In genomic region chr15:36254446-36254845, GRCh38 we compare ENCODE assay signal across 23 cellular contexts.
DNase-seq lines count a peak whose midpoint lies in the region; ATAC-seq, FAIRE-seq and TF ChIP-seq lines count a peak whose summit lies in the region.
"Had no signal": no experiment of that assay in that cellular context is flagged by ENCODE, and none has a peak within 500 bp of the region (broad histone marks: within the 10 kb centered on the region; RNA-seq: fewer than 3 reads in every experiment).

No MANE protein-coding gene starts in this region.

- H3K4me1 Mint-ChIP-seq in nephron progenitor cell, result peaks cover 16% of the 10 kb centered on the region

- no peaks in the 10 kb centered on the region for H3K4me1 ChIP-seq in endothelial cell of umbilical vein (ENCODE audit: control insufficient read depth, extremely low read depth, insufficient read depth, low read length)
- no peaks in the 10 kb centered on the region for H3K4me1 ChIP-seq in foreskin keratinocyte
- H3K4me1 ChIP-seq: A549, BLaER1 had no signal

- no peaks in the 10 kb centered on the region for H3K9me3 Mint-ChIP-seq in nephron progenitor cell

- H3K4me3 Mint-ChIP-seq in nephron progenitor cell, result no peak overlapping the region
- H3K4me3 Mint-ChIP-seq: CD4-positive, alpha-beta T cell had no signal

- BruUV-seq in endothelial cell of umbilical vein (replicated peaks; lab: Mats Ljungman, UMichigan), result no TSS peak

- TF ChIP-seq CTCF in endothelial cell of umbilical vein (IDR thresholded peaks at IDR 0.05; ENCODE audit: extremely low read depth in 1 of 2, insufficient read depth in 1 of 2, low read depth in 1 of 2, low read length in 2 of 2), result no peak
- no peak for TF ChIP-seq CTCF in nephron progenitor cell (IDR thresholded peaks at IDR 0.05)
- TF ChIP-seq CTCF in foreskin keratinocyte (conservative IDR thresholded peaks at IDR 0.05), result no peak

- POLR2A ChIA-PET in endothelial cell of umbilical vein (lab: Charles Lee), result no interaction called here

- H3K27me3 ChIP-seq in endothelial cell of umbilical vein (ENCODE audit: control insufficient read depth in 2 of 2, insufficient read depth in 2 of 2, low read length in 2 of 2), result peaks cover 0 to 3% of the 10 kb centered on the region in 2 experiments
- H3K27me3 ChIP-seq in foreskin keratinocyte, result no peaks in the 10 kb centered on the region
- H3K27me3 ChIP-seq: BLaER1 had no signal

- no peak overlapping the region for H3K9ac ChIP-seq in endothelial cell of umbilical vein (replicated peaks; ENCODE audit: extremely low read depth, insufficient read depth, low read length)
- H3K9ac ChIP-seq: BLaER1, SK-N-SH had no signal

- peaks cover 6% of the 10 kb centered on the region for H3K27me3 Mint-ChIP-seq in nephron progenitor cell (ENCODE audit: low read depth, poor library complexity)
- H3K27me3 Mint-ChIP-seq: CD4-positive, alpha-beta T cell had no signal

- ATAC-seq in foreskin keratinocyte, result no peak
- ATAC-seq: A549 had no signal

- dilution Hi-C loops in endothelial cell of umbilical vein (cut with MboI; ENCODE audit: extremely low pct_ligation_motif_present, low sequenced_read_pairs), result no loop called here

- no peak overlapping the region for H2AFZ ChIP-seq in endothelial cell of umbilical vein (ENCODE audit: low read depth, low read length)

- CTCF ChIA-PET in endothelial cell of umbilical vein (lab: Charles Lee), result interaction anchor here (1.5 kb wide), 1 partner anchor 12 kb away, joined by 3 read pairs; no protein-coding TSS in a partner anchor

- no peaks in the 10 kb centered on the region for H3K36me3 Mint-ChIP-seq in nephron progenitor cell (ENCODE audit: low read depth)

- no peak overlapping the region for H3K27ac ChIP-seq in endothelial cell of umbilical vein (ENCODE audit: insufficient read depth, low read depth, low read length)
- H3K27ac ChIP-seq in foreskin keratinocyte, result no peak overlapping the region
- no peak overlapping the region for H3K27ac ChIP-seq in caudate nucleus (ENCODE audit: low read depth, low read length)
- H3K27ac ChIP-seq: A549, BLaER1, RWPE1 had no signal

- no peak overlapping the region for H3K4me3 ChIP-seq in endothelial cell of umbilical vein (replicated peaks in 1 of 3; ENCODE audit: insufficient read depth in 1 of 3, low read depth in 1 of 3, low read length in 3 of 3)
- H3K4me3 ChIP-seq: A549, BLaER1 had no signal

- no peaks in the 10 kb centered on the region for H3K36me3 ChIP-seq in endothelial cell of umbilical vein (ENCODE audit: control insufficient read depth in 2 of 2, extremely low read depth in 1 of 2, insufficient read depth in 2 of 2, low read length in 2 of 2)
- H3K36me3 ChIP-seq: BLaER1 had no signal

- no peaks in the 10 kb centered on the region for H3K9me3 ChIP-seq in endothelial cell of umbilical vein (replicated peaks; ENCODE audit: control insufficient read depth, insufficient read depth, low read length)
- H3K9me3 ChIP-seq: A549, BLaER1 had no signal

- intact Hi-C loops in endothelial cell of umbilical vein (cut with micrococcal nuclease), result no loop called here

- H3K79me2 ChIP-seq in endothelial cell of umbilical vein (ENCODE audit: control insufficient read depth, insufficient read depth, low read length), result no peaks in the 10 kb centered on the region

- DNase-seq in AG08395 (ENCODE audit: low spot score), result peak; percentile 2
- peak; percentile 33 for DNase-seq in GM04504 (ENCODE audit: low read depth)
- peak; percentile 50 for DNase-seq in endothelial cell of umbilical vein (ENCODE audit: low read depth, low spot score)
- no peak for DNase-seq in nephron progenitor cell
- DNase-seq in foreskin keratinocyte, result no peak
- DNase-seq in caudate nucleus (lab: John Stamatoyannopoulos, UW), result no peak
- no peak for DNase-seq in activated effector memory CD4-positive, alpha-beta T cell treated with anti-CD3 and anti-CD28 coated beads, Interleukin-2, amount 50 U/mL, for 16 hours
- DNase-seq: CD4-positive, alpha-beta T cell; COR-L47; MM.1S; NCI-H1048; NCI-H1417 treated with DMSO at 0.1 percent for 48 hours; NCI-H187; NCI-H2227 treated with DMSO at 0.1 percent for 48 hours; NCI-H510A; NCI-H748 treated with DMSO at 0.1 percent for 48 hours; SHP77 treated with DMSO at 0.1 percent for 48 hours; SK-N-SH had no signal

- H3K27ac Mint-ChIP-seq in nephron progenitor cell, result peak overlapping the region; percentile 36
- H3K27ac Mint-ChIP-seq: CD4-positive, alpha-beta T cell had no signal

- no peak for TF ChIP-seq POLR2A in endothelial cell of umbilical vein (IDR thresholded peaks at IDR 0.05; ENCODE audit: low read depth, low read length)

- no peak overlapping the region for H3K4me2 ChIP-seq in endothelial cell of umbilical vein (ENCODE audit: insufficient read depth, low read length)
- H3K4me2 ChIP-seq: A549, BLaER1, SK-N-SH had no signal

- H4K20me1 ChIP-seq in endothelial cell of umbilical vein (replicated peaks; ENCODE audit: control insufficient read depth, extremely low read depth, insufficient read depth, low read length), result no peaks in the 10 kb centered on the region
- H4K20me1 ChIP-seq: BLaER1 had no signal

- FAIRE-seq in endothelial cell of umbilical vein (lab: Jason Lieb, UNC), result no peak
- FAIRE-seq: A549, G401.6, GM18507 had no signal

- H3K9me1 ChIP-seq in endothelial cell of umbilical vein (replicated peaks; ENCODE audit: control insufficient read depth, extremely low read depth, insufficient read depth, low read length), result no peaks in the 10 kb centered on the region

TF ChIP-seq in endothelial cell of umbilical vein, 7 proteins besides CTCF, POLR2A, EP300 and RAD21:
- TF ChIP-seq JUN (IDR thresholded peaks at IDR 0.05; ENCODE audit: borderline replicate concordance, insufficient read depth, insufficient read length, low read depth) (no peak), MAX (IDR thresholded peaks at IDR 0.05; ENCODE audit: insufficient read depth, insufficient read length) (no peak), FOS (IDR thresholded peaks at IDR 0.05; ENCODE audit: borderline replicate concordance, insufficient read depth, low read length) (no peak), EZH2 (IDR thresholded peaks at IDR 0.05; ENCODE audit: borderline replicate concordance, low read depth, low read length, severe bottlenecking) (no peak)
TF ChIP-seq in endothelial cell of umbilical vein: peak in this region for 0.

Comparison
In these comparisons a context has a peak if more than half of its experiments do, and no peak if none do; other contexts are left out.
1. DNase-seq: peak in AG08395 (single experiment), GM04504 (single experiment) and endothelial cell of umbilical vein (single experiment); none in nephron progenitor cell (single experiment), foreskin keratinocyte (0 of 2), caudate nucleus (0 of 61) and activated effector memory CD4-positive, alpha-beta T cell treated with anti-CD3 and anti-CD28 coated beads, Interleukin-2, amount 50 U/mL, for 16 hours (single experiment).